In genomic region chr15:90686435-90687218, GRCh38 we compare ENCODE assay signal across 11 cellular contexts. TPM values are rescaled to one million over a fixed set of nuclear protein-coding genes. Genes with fewer than 3 reads are reported as not detected.
DNase-seq lines count a peak whose midpoint lies in the region; ATAC-seq and TF ChIP-seq lines count a peak whose summit lies in the region.
"Had no signal": no experiment of that assay in that cellular context is flagged by ENCODE, and none has a peak within 500 bp of the region (broad histone marks: within the 10 kb centered on the region; RNA-seq: fewer than 3 reads in every experiment).

No MANE protein-coding gene starts in this region.

- H3K79me2 ChIP-seq in Loucy (ENCODE audit: insufficient read depth, low read length) = no peaks in the 10 kb centered on the region

- peaks cover 0 to 7% (median 4%) of the 10 kb centered on the region in 7 donors for H3K9me3 Mint-ChIP-seq in naive B cell

- no peaks in the 10 kb centered on the region for H3K9me2 ChIP-seq in Loucy (replicated peaks; ENCODE audit: low read depth, low read length)

- H3K27me3 Mint-ChIP-seq in naive B cell = peaks cover 2 to 19% (median 18%) of the 10 kb centered on the region in 3 donors

- H3K36me3 Mint-ChIP-seq in naive B cell = no peaks in the 10 kb centered on the region

- peak overlapping the region; percentile 77 for H3K9ac ChIP-seq in Loucy (ENCODE audit: low read depth, low read length, poor library complexity, severe bottlenecking)

- H2AFZ ChIP-seq in Loucy (ENCODE audit: low read length) = peak overlapping the region; percentile 29; the same call in 1 of the 2 replicates

- H3K4me2 ChIP-seq in Loucy (ENCODE audit: low read depth, low read length, poor library complexity, severe bottlenecking) = peak overlapping the region; percentile 58
- H3K4me2 ChIP-seq: A549 had no signal

- H3K27me3 ChIP-seq in Loucy (ENCODE audit: insufficient read depth, low read length, poor library complexity, severe bottlenecking) = no peaks in the 10 kb centered on the region

- no peaks in the 10 kb centered on the region for H4K20me1 ChIP-seq in Loucy (ENCODE audit: insufficient read depth, low read length, poor library complexity, severe bottlenecking)

- H3K36me3 ChIP-seq in Loucy (ENCODE audit: insufficient read depth, low read length) = no peaks in the 10 kb centered on the region
- H3K36me3 ChIP-seq: thoracic aorta had no signal

- H3K4me3 ChIP-seq in Loucy (ENCODE audit: low read length, poor library complexity, severe bottlenecking) = peak overlapping the region; percentile 42
- H3K4me3 ChIP-seq: A549, thoracic aorta had no signal

- ATAC-seq in HG02571 (IDR thresholded peaks at IDR 0.05; ENCODE audit: unreplicated experiment) (peak; percentile 73), naive B cell (ENCODE audit: low read depth in 2 of 2) (peak; percentile 78)
- ATAC-seq: A549 had no signal

- H3K9me3 ChIP-seq in Loucy (ENCODE audit: insufficient read depth, low read depth, low read length) = peaks cover 10% of the 10 kb centered on the region; the same call in 1 of the 2 replicates
- H3K9me3 ChIP-seq: thoracic aorta had no signal

- H3F3A ChIP-seq in Loucy (ENCODE audit: low read depth) = peaks cover 12% of the 10 kb centered on the region

- H3K4me1 Mint-ChIP-seq in naive B cell = peaks cover 21 to 29% (median 28%) of the 10 kb centered on the region in 3 donors

- DNase-seq in SIG-M5 treated with dmso at 0.1 percent for 504 hours (lab: John Stamatoyannopoulos, UW; ENCODE audit: unreplicated experiment) (peak; percentile 59), SIG-M5 (lab: John Stamatoyannopoulos, UW) (no peak), naive B cell (peak; percentile 14), NCI-H526 treated with DMSO at 0.1 percent for 48 hours (lab: John Stamatoyannopoulos, UW) (no peak), DMS114 treated with DMSO at 0.1 percent for 48 hours (lab: John Stamatoyannopoulos, UW; ENCODE audit: unreplicated experiment) (no peak), NCI-H1048 (lab: John Stamatoyannopoulos, UW) (no peak)
- DNase-seq: NCI-H187 had no signal

- no peak for TF ChIP-seq CTCF in Loucy (conservative IDR thresholded peaks at IDR 0.05; ENCODE audit: low read length)

- peak overlapping the region in 1 of 6 donors; percentile 29 for H3K27ac Mint-ChIP-seq in naive B cell

- H3K4me3 Mint-ChIP-seq in naive B cell = peak overlapping the region in 1 of 8 donors; percentile 26

- H3K4me1 ChIP-seq in Loucy (ENCODE audit: insufficient read depth, low read length, poor library complexity, severe bottlenecking) = peaks cover 49% of the 10 kb centered on the region
- H3K4me1 ChIP-seq: A549 had no signal

RNA-seq across cellular contexts. Expression of gene BLM, which starts 30.5 kb away (rescaled TPM):
- polyA plus RNA-seq in naive B cell (ENCODE audit: low read depth in 6 of 6) = 10 to 100 TPM in 2 of 6 donors, 1 to 10 TPM in 3, not detected in 1; 5.5 to 11.1 (median 6.8) TPM

Comparison
In these comparisons a context has a peak if more than half of its experiments do, and no peak if none do; other contexts are left out.
1. DNase-seq: peak in SIG-M5 treated with dmso at 0.1 percent for 504 hours (single experiment) and naive B cell (single experiment); none in SIG-M5 (single experiment), NCI-H526 treated with DMSO at 0.1 percent for 48 hours (single experiment), DMS114 treated with DMSO at 0.1 percent for 48 hours (single experiment) and NCI-H1048 (single experiment).